ENCODE assay signal across 8 cellular contexts in genomic region chr19:48819366-48819816, GRCh38. TPM values are rescaled to one million over a fixed set of nuclear protein-coding genes. Genes with fewer than 3 reads are reported as not detected.
A peak's percentile ranks its signal among the peaks of the same experiment; 100 is the strongest.
DNase-seq lines count a peak whose midpoint lies in the region; ATAC-seq and TF ChIP-seq lines count a peak whose summit lies in the region.

No MANE protein-coding gene starts in this region.

- POLR2A ChIA-PET in SK-N-SH (lab: Yijun Ruan, JAX) = no interaction called here

- H3K36me3 ChIP-seq in SK-N-SH (replicated peaks in 1 of 2; ENCODE audit: control insufficient read depth in 1 of 2, insufficient read depth in 2 of 2, low read length in 1 of 2) = no peaks in the 10 kb centered on the region

- no peak overlapping the region for H3K9ac ChIP-seq in SK-N-SH

- no peaks in the 10 kb centered on the region for H3K27me3 ChIP-seq in SK-N-SH (ENCODE audit: insufficient read depth)

- H4K20me1 ChIP-seq in SK-N-SH (ENCODE audit: insufficient read depth) = no peaks in the 10 kb centered on the region

- no peaks in the 10 kb centered on the region for H3K9me2 ChIP-seq in SK-N-SH

- H3F3A ChIP-seq in SK-N-SH (replicated peaks; ENCODE audit: insufficient read depth) = no peaks in the 10 kb centered on the region

- TF ChIP-seq EP300 in SK-N-SH (IDR thresholded peaks at IDR 0.05; ENCODE audit: borderline replicate concordance in 1 of 2, low read depth in 1 of 2, low read length in 1 of 2) = no peak

- H3K9me3 ChIP-seq in SK-N-SH = no peaks in the 10 kb centered on the region

- H2AFZ ChIP-seq in SK-N-SH (ENCODE audit: low read depth) = no peak overlapping the region

- no peak for TF ChIP-seq CTCF in SK-N-SH (IDR thresholded peaks at IDR 0.05)

- ATAC-seq in Right ventricle myocardium superior (ENCODE audit: poor library complexity) = peak; percentile 93
- ATAC-seq in HG03045 (IDR thresholded peaks at IDR 0.05; ENCODE audit: unreplicated experiment) = no peak

- TF ChIP-seq RAD21 in SK-N-SH (IDR thresholded peaks at IDR 0.05; ENCODE audit: low read length) = no peak

- peak; percentile 89 for DNase-seq in GM03348 (ENCODE audit: low spot score)
- DNase-seq in SK-N-SH = no peak
- peak; percentile 93 for DNase-seq in Right ventricle myocardium superior
- DNase-seq in skeletal muscle cell (ENCODE audit: low read depth) = peak; percentile 81
- no peak for DNase-seq in NCI-H345 (lab: John Stamatoyannopoulos, UW)
- no peak for DNase-seq in amniotic stem cell (lab: John Stamatoyannopoulos, UW)
- DNase-seq in occipital lobe (lab: John Stamatoyannopoulos, UW) = no peak

- intact Hi-C loops in Right ventricle myocardium superior (cut with DNase I) = no loop called here

- no peaks in the 10 kb centered on the region; a peak in 1 of 4 replicates for H3K4me1 ChIP-seq in SK-N-SH (ENCODE audit: control insufficient read depth in 1 of 2, insufficient read depth in 2 of 2, low read depth in 1 of 2, low read length in 1 of 2)

- H3K4me2 ChIP-seq in SK-N-SH = no peak overlapping the region

- H3K79me2 ChIP-seq in SK-N-SH (ENCODE audit: insufficient read depth) = no peaks in the 10 kb centered on the region

- WGBS in SK-N-SH (ENCODE audit: low lambda C conversion rate) = 21% methylated on average over 4 of the region's 4 CpGs

- no peak overlapping the region for H3K27ac ChIP-seq in SK-N-SH (ENCODE audit: low read depth in 2 of 2, low read length in 1 of 2)

- CTCF ChIA-PET in SK-N-SH (lab: Yijun Ruan, JAX) = interaction anchor here (0.8 to 0.9 kb wide), 2 partner anchors 23 to 32 kb away, joined by 3 to 4 read pairs; no protein-coding TSS in a partner anchor

- H3K4me3 ChIP-seq in SK-N-SH (ENCODE audit: low read depth in 2 of 2, low read length in 1 of 2) (no peak overlapping the region), skeletal muscle cell (ENCODE audit: low read depth, low read length) (no peak overlapping the region)

TF ChIP-seq in SK-N-SH, 30 proteins besides CTCF, POLR2A, EP300 and RAD21:
- TF ChIP-seq IRF3 (IDR thresholded peaks at IDR 0.05; ENCODE audit: low read depth, low read length) = no peak
- TF ChIP-seq SIN3A (IDR thresholded peaks at IDR 0.05; ENCODE audit: borderline replicate concordance, low read depth, low read length) = 0 out of 2 replicates have a peak, but pooled peaks have one; percentile 27
- TF ChIP-seq GABPA (IDR thresholded peaks at IDR 0.05; ENCODE audit: low read depth) = no peak
- TF ChIP-seq TCF12 (IDR thresholded peaks at IDR 0.05) = no peak

RNA-seq across cellular contexts. Expression of gene BCAT2, which starts 8.6 kb away (rescaled TPM):
- 70.6 and 71.6 TPM in 2 replicates for polyA plus RNA-seq in SK-N-SH (2012; rRNA removed)
- 28.7 and 41.1 TPM in 2 replicates for polyA plus RNA-seq in SK-N-SH (2012; cell fraction: cytosol; rRNA removed)
- 134 and 143 TPM in 2 replicates for polyA plus RNA-seq in SK-N-SH (2012; cell fraction: nucleus; rRNA removed)
- total RNA-seq in Right ventricle myocardium superior (59.5 TPM), occipital lobe (12.5 TPM)

RNA-seq across cellular contexts. Expression of gene HSD17B14, which starts 16.9 kb away (rescaled TPM):
- polyA plus RNA-seq in SK-N-SH (2012; rRNA removed) = 27.9 and 29.7 TPM in 2 replicates
- 15.9 and 18.2 TPM in 2 replicates for polyA plus RNA-seq in SK-N-SH (2012; cell fraction: cytosol; rRNA removed)
- 48.3 and 48.4 TPM in 2 replicates for polyA plus RNA-seq in SK-N-SH (2012; cell fraction: nucleus; rRNA removed)
- total RNA-seq in Right ventricle myocardium superior (1.9 TPM), occipital lobe (2.5 TPM)

RNA-seq across cellular contexts. Expression of gene PLEKHA4, which starts 49.0 kb away (rescaled TPM):
- polyA plus RNA-seq in SK-N-SH (2012; rRNA removed) = 4.7 and 5.6 TPM in 2 replicates
- 2.6 and 3.4 TPM in 2 replicates for polyA plus RNA-seq in SK-N-SH (2012; cell fraction: cytosol; rRNA removed)
- polyA plus RNA-seq in SK-N-SH (2012; cell fraction: nucleus; rRNA removed) = 9.9 and 18.4 TPM in 2 replicates
- total RNA-seq in Right ventricle myocardium superior (17.7 TPM), occipital lobe (0.31 TPM)

RNA-seq across cellular contexts. Expression of gene PPP1R15A, which starts 52.8 kb away (rescaled TPM):
- 62.3 and 73.7 TPM in 2 replicates for polyA plus RNA-seq in SK-N-SH (2012; rRNA removed)
- polyA plus RNA-seq in SK-N-SH (2012; cell fraction: cytosol; rRNA removed) = 63.6 and 64.3 TPM in 2 replicates
- polyA plus RNA-seq in SK-N-SH (2012; cell fraction: nucleus; rRNA removed) = 89.1 and 95.9 TPM in 2 replicates
- total RNA-seq in Right ventricle myocardium superior (60.4 TPM), occipital lobe (24.6 TPM)

Comparison
In these comparisons a context has a peak if more than half of its experiments do, and no peak if none do; other contexts are left out.
1. DNase-seq: peak in GM03348 (single experiment), Right ventricle myocardium superior (single experiment) and skeletal muscle cell (single experiment); none in SK-N-SH (single experiment), NCI-H345 (single experiment), amniotic stem cell (single experiment) and occipital lobe (single experiment).
2. RNA of gene PLEKHA4, which starts 49.0 kb away (total RNA-seq): 17.7 TPM in Right ventricle myocardium superior (single experiment); 0.31 TPM in occipital lobe (single experiment); every median in the first group is over 10 times any median in the second.